Comparison of ENCODE assay signal across 2 cellular contexts in the genomic region with DNA sequence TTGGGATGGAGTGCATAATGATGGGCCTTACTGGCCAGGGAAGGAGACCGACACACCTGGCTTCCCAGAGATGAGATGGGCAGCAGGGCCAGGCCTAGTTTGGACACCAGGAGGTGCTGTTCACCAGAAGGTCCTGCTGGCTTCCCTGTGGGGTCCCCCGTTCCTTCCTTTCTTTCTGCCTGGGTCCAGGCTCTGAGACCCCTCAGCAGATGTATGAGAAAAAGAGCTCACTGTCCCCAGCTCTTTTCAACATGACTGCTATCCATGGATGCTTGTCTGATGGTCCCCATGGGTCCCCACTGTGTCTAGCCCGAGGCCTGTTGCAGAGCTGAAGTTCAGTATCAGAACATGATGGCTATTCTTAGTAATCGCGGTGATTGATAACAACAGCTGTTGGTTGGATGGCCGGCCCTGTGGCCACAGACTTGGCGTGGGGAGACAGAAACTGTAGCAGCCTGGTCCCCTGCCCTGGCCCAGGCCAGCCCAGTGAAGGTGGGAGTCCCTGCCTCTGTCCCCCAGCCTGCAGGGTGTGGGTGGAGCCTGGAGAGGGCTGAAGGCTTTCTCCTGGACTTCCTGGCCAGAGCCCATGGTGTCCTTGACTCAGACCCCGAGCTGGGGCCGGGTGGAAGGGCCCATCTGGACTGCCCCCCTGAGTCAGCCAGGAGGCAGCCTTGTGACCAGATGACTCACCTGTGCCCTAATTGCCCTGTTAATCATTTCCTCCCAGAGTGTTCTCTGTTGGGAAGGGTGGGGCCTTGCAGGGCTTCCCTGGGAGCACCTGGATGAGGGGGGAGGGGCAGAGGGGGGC.
A peak's percentile ranks its signal among the peaks of the same experiment; 100 is the strongest.
TF ChIP-seq lines count a peak whose summit lies in the region.

No MANE protein-coding gene starts in this region.

TF ChIP-seq in SK-N-SH, 30 proteins besides CTCF, POLR2A, EP300 and RAD21:
- TF ChIP-seq NFIC (IDR thresholded peaks at IDR 0.05; ENCODE audit: borderline replicate concordance) (peak; percentile 39; the same call in 1 of the 2 replicates), CHD2 (IDR thresholded peaks at IDR 0.05; ENCODE audit: low read length, partially characterized antibody) (no peak), NRF1 (IDR thresholded peaks at IDR 0.05; ENCODE audit: low read depth, low read length) (0 out of 2 replicates have a peak, but pooled peaks have one; percentile 18), RCOR1 (IDR thresholded peaks at IDR 0.05; ENCODE audit: low read length) (no peak), PBX3 (IDR thresholded peaks at IDR 0.05) (peak; percentile 42), FOSL2 (IDR thresholded peaks at IDR 0.05; ENCODE audit: borderline replicate concordance, low read depth) (peak; percentile 96), TEAD4 (IDR thresholded peaks at IDR 0.05; ENCODE audit: borderline replicate concordance, insufficient read depth) (no peak), ELF1 (IDR thresholded peaks at IDR 0.05) (no peak), GABPA (IDR thresholded peaks at IDR 0.05; ENCODE audit: low read depth) (no peak), FOXJ3 (CRISPR knock-in tag; IDR thresholded peaks at IDR 0.05) (no peak), RXRA (IDR thresholded peaks at IDR 0.05; ENCODE audit: borderline replicate concordance, low read depth) (peak; percentile 86; the same call in 1 of the 2 replicates), RFX5 (IDR thresholded peaks at IDR 0.05; ENCODE audit: low read length) (no peak), GATA2 (CRISPR knock-in tag; IDR thresholded peaks at IDR 0.05) (no peak), FOXM1 (IDR thresholded peaks at IDR 0.05; ENCODE audit: low read depth) (no peak), TCF12 (IDR thresholded peaks at IDR 0.05) (peak; percentile 93), POLR2AphosphoS5 (IDR thresholded peaks at IDR 0.05; ENCODE audit: low read depth, low read length) (peak; percentile 49; the same call in 1 of the 2 replicates), SMC3 (IDR thresholded peaks at IDR 0.05; ENCODE audit: low read depth, low read length) (peak; percentile 95)
- TF ChIP-seq, protein P1, sequence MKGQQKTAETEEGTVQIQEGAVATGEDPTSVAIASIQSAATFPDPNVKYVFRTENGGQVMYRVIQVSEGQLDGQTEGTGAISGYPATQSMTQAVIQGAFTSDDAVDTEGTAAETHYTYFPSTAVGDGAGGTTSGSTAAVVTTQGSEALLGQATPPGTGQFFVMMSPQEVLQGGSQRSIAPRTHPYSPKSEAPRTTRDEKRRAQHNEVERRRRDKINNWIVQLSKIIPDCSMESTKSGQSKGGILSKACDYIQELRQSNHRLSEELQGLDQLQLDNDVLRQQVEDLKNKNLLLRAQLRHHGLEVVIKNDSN (IDR thresholded peaks at IDR 0.05; ENCODE audit: borderline replicate concordance, low read depth) = peak; percentile 57; the same call in 1 of the 2 replicates
- TF ChIP-seq, protein P2, sequence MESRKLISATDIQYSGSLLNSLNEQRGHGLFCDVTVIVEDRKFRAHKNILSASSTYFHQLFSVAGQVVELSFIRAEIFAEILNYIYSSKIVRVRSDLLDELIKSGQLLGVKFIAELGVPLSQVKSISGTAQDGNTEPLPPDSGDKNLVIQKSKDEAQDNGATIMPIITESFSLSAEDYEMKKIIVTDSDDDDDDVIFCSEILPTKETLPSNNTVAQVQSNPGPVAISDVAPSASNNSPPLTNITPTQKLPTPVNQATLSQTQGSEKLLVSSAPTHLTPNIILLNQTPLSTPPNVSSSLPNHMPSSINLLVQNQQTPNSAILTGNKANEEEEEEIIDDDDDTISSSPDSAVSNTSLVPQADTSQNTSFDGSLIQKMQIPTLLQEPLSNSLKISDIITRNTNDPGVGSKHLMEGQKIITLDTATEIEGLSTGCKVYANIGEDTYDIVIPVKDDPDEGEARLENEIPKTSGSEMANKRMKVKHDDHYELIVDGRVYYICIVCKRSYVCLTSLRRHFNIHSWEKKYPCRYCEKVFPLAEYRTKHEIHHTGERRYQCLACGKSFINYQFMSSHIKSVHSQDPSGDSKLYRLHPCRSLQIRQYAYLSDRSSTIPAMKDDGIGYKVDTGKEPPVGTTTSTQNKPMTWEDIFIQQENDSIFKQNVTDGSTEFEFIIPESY (IDR thresholded peaks at IDR 0.05; ENCODE audit: borderline replicate concordance, low read depth) = no peak

TF ChIP-seq in HepG2, 621 proteins besides CTCF, POLR2A, EP300 and RAD21 (continues in another document):
- TF ChIP-seq, protein P3, sequence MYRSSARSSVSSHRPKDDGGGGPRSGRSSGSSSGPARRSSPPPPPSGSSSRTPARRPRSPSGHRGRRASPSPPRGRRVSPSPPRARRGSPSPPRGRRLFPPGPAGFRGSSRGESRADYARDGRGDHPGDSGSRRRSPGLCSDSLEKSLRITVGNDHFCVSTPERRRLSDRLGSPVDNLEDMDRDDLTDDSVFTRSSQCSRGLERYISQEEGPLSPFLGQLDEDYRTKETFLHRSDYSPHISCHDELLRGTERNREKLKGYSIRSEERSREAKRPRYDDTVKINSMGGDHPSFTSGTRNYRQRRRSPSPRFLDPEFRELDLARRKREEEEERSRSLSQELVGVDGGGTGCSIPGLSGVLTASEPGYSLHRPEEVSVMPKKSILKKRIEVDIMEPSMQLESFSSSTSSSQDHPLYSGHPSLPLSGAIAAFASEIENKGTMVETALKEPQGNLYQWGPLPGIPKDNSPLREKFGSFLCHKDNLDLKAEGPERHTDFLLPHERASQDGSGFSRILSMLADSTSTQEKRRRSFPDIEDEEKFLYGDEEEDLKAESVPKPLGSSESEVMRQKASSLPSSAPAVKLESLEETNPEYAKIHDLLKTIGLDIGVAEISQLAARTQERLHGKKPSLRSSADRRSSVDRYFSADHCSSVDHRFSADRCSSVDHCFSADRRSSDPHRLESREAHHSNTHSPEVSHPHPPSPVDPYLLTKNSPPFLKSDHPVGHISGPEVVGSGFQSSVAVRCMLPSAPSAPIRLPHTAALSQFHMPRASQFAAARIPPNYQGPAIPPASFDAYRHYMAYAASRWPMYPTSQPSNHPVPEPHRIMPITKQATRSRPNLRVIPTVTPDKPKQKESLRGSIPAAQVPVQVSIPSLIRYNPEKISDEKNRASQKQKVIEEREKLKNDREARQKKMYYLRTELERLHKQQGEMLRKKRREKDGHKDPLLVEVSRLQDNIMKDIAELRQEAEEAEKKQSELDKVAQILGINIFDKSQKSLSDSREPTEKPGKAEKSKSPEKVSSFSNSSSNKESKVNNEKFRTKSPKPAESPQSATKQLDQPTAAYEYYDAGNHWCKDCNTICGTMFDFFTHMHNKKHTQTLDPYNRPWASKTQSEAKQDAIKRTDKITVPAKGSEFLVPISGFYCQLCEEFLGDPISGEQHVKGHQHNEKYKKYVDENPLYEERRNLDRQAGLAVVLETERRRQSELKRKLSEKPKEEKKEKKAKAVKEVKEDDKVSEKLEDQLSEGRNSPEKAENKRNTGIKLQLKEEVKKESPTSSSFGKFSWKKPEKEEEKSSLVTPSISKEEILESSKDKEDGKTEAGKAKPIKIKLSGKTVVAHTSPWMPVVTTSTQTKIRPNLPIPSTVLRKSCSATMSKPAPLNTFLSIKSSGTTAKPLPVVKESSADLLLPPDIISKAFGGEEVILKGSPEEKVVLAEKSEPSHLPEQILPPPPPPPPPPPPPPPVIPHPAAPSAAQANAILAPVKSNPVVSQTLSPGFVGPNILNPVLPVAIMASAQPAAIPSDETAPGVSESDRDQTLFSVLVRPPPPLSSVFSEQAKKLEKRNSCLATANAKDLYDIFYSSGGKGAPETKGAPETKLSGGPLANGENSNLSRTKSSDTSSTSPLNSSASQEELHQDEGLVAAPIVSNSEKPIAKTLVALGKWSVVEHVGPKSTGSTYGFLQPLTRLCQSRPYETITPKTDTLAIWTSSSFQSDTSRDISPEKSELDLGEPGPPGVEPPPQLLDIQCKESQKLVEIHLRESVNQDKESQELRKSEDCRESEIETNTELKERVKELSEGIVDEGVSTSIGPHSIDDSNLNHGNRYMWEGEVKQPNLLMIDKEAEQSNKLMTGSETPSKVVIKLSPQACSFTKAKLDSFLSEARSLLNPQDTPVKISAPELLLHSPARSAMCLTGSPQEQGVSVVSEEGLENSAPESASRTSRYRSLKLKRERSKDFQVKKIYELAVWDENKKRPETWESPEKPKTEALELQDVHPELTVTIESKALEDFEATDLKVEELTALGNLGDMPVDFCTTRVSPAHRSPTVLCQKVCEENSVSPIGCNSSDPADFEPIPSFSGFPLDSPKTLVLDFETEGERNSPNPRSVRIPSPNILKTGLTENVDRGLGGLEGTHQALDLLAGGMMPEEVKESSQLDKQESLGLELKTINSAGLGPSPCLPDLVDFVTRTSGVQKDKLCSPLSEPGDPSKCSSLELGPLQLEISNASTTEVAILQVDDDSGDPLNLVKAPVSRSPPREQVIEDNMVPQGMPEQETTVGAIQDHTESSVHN (CRISPR knock-in tag; IDR thresholded peaks at IDR 0.05) = peak; percentile 72; the same call in 1 of the 2 replicates
- TF ChIP-seq, protein P4, sequence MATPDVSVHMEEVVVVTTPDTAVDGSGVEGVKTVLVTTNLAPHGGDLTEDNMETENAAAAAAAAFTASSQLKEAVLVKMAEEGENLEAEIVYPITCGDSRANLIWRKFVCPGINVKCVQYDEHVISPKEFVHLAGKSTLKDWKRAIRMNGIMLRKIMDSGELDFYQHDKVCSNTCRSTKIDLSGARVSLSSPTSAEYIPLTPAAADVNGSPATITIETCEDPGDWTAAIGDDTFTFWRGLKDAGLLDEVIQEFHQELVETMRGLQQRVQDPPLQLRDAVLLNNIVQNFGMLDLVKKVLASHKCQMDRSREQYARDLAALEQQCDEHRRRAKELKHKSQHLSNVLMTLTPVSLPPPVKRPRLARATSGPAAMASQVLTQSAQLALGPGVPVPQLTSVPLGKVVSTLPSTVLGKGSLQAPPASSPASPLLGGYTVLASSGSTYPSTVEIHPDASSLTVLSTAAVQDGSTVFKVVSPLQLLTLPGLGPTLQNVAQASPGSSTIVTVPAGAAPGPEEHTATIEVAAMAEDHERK (CRISPR knock-in tag; IDR thresholded peaks at IDR 0.05; ENCODE audit: low read depth) = no peak
- TF ChIP-seq CBFB (CRISPR knock-in tag; IDR thresholded peaks at IDR 0.05) = no peak
- TF ChIP-seq MLXIP (CRISPR knock-in tag; IDR thresholded peaks at IDR 0.05; ENCODE audit: borderline replicate concordance) = no peak
- TF ChIP-seq RXRA (CRISPR knock-in tag; IDR thresholded peaks at IDR 0.05) = no peak; the same call in 1 of the 2 replicates
- no peak for TF ChIP-seq NPAS2 (CRISPR knock-in tag; IDR thresholded peaks at IDR 0.05; ENCODE audit: borderline replicate concordance)
- 0 out of 2 replicates have a peak, but pooled peaks have one; percentile 23 for TF ChIP-seq ZNF33B (CRISPR knock-in tag; IDR thresholded peaks at IDR 0.05)
- TF ChIP-seq ZNF121 (CRISPR knock-in tag; IDR thresholded peaks at IDR 0.05) = peak; percentile 26; the same call in 1 of the 2 replicates
- 0 out of 2 replicates have a peak, but pooled peaks have one; percentile 51 for TF ChIP-seq MAF1 (CRISPR knock-in tag; IDR thresholded peaks at IDR 0.05; ENCODE audit: borderline replicate concordance)
- no peak for TF ChIP-seq KLF15 (CRISPR knock-in tag; IDR thresholded peaks at IDR 0.05; ENCODE audit: borderline replicate concordance)
- TF ChIP-seq HNRNPUL1 (IDR thresholded peaks at IDR 0.05; ENCODE audit: low read depth, low read length) = no peak
- TF ChIP-seq RCOR2 (CRISPR knock-in tag; IDR thresholded peaks at IDR 0.05) = no peak
- TF ChIP-seq ZNF644 (CRISPR knock-in tag; IDR thresholded peaks at IDR 0.05; ENCODE audit: low read depth) = peak; percentile 37; the same call in 1 of the 2 replicates
- peak; percentile 73; the same call in 1 of the 2 replicates for TF ChIP-seq MAZ (IDR thresholded peaks at IDR 0.05; ENCODE audit: borderline replicate concordance, low read depth, low read length)
- TF ChIP-seq MAZ (CRISPR knock-in tag; IDR thresholded peaks at IDR 0.05; ENCODE audit: low read depth) = peak; percentile 87; the same call in 1 of the 2 replicates
- TF ChIP-seq ZNF235 (CRISPR knock-in tag; IDR thresholded peaks at IDR 0.05; ENCODE audit: borderline replicate concordance) = peak; percentile 64; the same call in 1 of the 2 replicates
- TF ChIP-seq ZZZ3 (CRISPR knock-in tag; IDR thresholded peaks at IDR 0.05; ENCODE audit: borderline replicate concordance) = 0 out of 2 replicates have a peak, but pooled peaks have one; percentile 17
- TF ChIP-seq, protein P5, sequence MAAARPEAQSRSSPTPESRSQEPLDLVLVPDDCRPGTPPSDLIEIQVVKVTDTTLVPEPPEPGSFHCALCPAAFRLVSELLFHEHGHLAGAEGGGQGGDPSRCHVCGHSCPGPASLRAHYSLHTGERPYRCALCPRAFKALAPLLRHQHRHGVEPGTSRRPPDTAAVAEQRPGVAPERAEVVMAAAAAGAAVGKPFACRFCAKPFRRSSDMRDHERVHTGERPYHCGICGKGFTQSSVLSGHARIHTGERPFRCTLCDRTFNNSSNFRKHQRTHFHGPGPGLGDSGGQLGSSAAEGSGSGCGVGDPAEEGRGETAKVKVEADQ (CRISPR knock-in tag; IDR thresholded peaks at IDR 0.05; ENCODE audit: borderline replicate concordance) = peak; percentile 47; the same call in 1 of the 2 replicates
- TF ChIP-seq SCMH1 (CRISPR knock-in tag; IDR thresholded peaks at IDR 0.05; ENCODE audit: borderline replicate concordance) = no peak
- no peak for TF ChIP-seq GTF2F1 (IDR thresholded peaks at IDR 0.05; ENCODE audit: low read length)
- TF ChIP-seq, protein P6, sequence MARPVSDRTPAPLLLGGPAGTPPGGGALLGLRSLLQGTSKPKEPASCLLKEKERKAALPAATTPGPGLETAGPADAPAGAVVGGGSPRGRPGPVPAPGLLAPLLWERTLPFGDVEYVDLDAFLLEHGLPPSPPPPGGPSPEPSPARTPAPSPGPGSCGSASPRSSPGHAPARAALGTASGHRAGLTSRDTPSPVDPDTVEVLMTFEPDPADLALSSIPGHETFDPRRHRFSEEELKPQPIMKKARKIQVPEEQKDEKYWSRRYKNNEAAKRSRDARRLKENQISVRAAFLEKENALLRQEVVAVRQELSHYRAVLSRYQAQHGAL (CRISPR knock-in tag; IDR thresholded peaks at IDR 0.05; ENCODE audit: not compliant biosample characterization) = no peak
- TF ChIP-seq TAF15 (IDR thresholded peaks at IDR 0.05; ENCODE audit: low read depth, low read length, poor library complexity, severe bottlenecking) = no peak
- TF ChIP-seq MED13 (CRISPR knock-in tag; IDR thresholded peaks at IDR 0.05) = no peak; the same call in 1 of the 2 replicates
